In genomic region chr19:40605201-40605971, GRCh38 we compare ENCODE assay signal across 8 cellular contexts. TPM values are rescaled to one million over a fixed set of nuclear protein-coding genes. Genes with fewer than 3 reads are reported as not detected.
DNase-seq lines count a peak whose midpoint lies in the region; ATAC-seq and TF ChIP-seq lines count a peak whose summit lies in the region.

No MANE protein-coding gene starts in this region.

- H3K27me3 ChIP-seq in BLaER1 treated with 17β-estradiol and CSF1 and Interleukin-3, amounts not matched to agents 10 nM and 100 nM: peaks cover 0 to 6% (median 0%) of the 10 kb centered on the region in 11 experiments; a peak in 6 of 22 replicates
- H3K27me3 ChIP-seq in colonic mucosa (peaks cover 5% of the 10 kb centered on the region), liver (ENCODE audit: control insufficient read depth in 4 of 4, insufficient read depth in 4 of 4, low read length in 3 of 4) (peaks cover 0 to 3% (median 2%) of the 10 kb centered on the region in 4 donors)

- ATAC-seq in GM21723 (IDR thresholded peaks at IDR 0.05; ENCODE audit: unreplicated experiment) (peak; percentile 27), HG03565 (IDR thresholded peaks at IDR 0.05; ENCODE audit: unreplicated experiment) (no peak)

- peaks cover 51 to 83% (median 75%) of the 10 kb centered on the region in 10 experiments for H3K4me1 ChIP-seq in BLaER1 treated with 17β-estradiol and CSF1 and Interleukin-3, amounts not matched to agents 10 nM and 100 nM
- H3K4me1 ChIP-seq in colonic mucosa (peaks cover 49% of the 10 kb centered on the region), liver (ENCODE audit: control insufficient read depth in 4 of 4, insufficient read depth in 4 of 4, low read length in 3 of 4) (peaks cover 20 to 61% (median 32%) of the 10 kb centered on the region in 4 donors)

- no peak for TF ChIP-seq RAD21 in liver (IDR thresholded peaks at IDR 0.05)

- 3% methylated on average over 73 of the region's 73 CpGs for WGBS in liver

- intact Hi-C loops in colonic mucosa (cut with DNase I): no loop called here

- no peaks in the 10 kb centered on the region for H3K36me3 ChIP-seq in BLaER1 treated with 17β-estradiol and CSF1 and Interleukin-3, amounts not matched to agents 10 nM and 100 nM
- H3K36me3 ChIP-seq in colonic mucosa (no peaks in the 10 kb centered on the region), liver (ENCODE audit: control insufficient read depth in 4 of 4, insufficient read depth in 3 of 4, low read depth in 1 of 4, low read length in 3 of 4) (no peaks in the 10 kb centered on the region)

- peak overlapping the region; percentile 1 to 78 (median 71); a peak in 21 of 22 replicates for H3K27ac ChIP-seq in BLaER1 treated with 17β-estradiol and CSF1 and Interleukin-3, amounts not matched to agents 10 nM and 100 nM
- H3K27ac ChIP-seq in colonic mucosa (peak overlapping the region; percentile 99), liver (ENCODE audit: low read depth in 1 of 2, low read length in 2 of 2) (peak overlapping the region; percentile 10 to 47)

- TF ChIP-seq CTCF in colonic mucosa (IDR thresholded peaks at IDR 0.05) (no peak), liver (IDR thresholded peaks at IDR 0.05; ENCODE audit: low read depth, low read length, missing input control) (no peak)

- peaks cover 0 to 18% (median 0%) of the 10 kb centered on the region in 11 experiments; a peak in 6 of 22 replicates for H4K20me1 ChIP-seq in BLaER1 treated with 17β-estradiol and CSF1 and Interleukin-3, amounts not matched to agents 10 nM and 100 nM

- peak overlapping the region; percentile 56 to 75 (median 63) for H3K4me3 ChIP-seq in BLaER1 treated with 17β-estradiol and CSF1 and Interleukin-3, amounts not matched to agents 10 nM and 100 nM
- H3K4me3 ChIP-seq in colonic mucosa: peak overlapping the region; percentile 45
- H3K4me3 ChIP-seq in liver (ENCODE audit: low read depth in 1 of 3, low read length in 3 of 3): peak overlapping the region in 2 of 3 donors; percentile 37

- peak overlapping the region; percentile 93 to 100 (median 100) for H3K4me2 ChIP-seq in BLaER1 treated with 17β-estradiol and CSF1 and Interleukin-3, amounts not matched to agents 10 nM and 100 nM

- H3K9ac ChIP-seq in BLaER1 treated with 17β-estradiol and CSF1 and Interleukin-3, amounts not matched to agents 10 nM and 100 nM: peak overlapping the region; percentile 49 to 79 (median 70); a peak in 21 of 22 replicates
- H3K9ac ChIP-seq in colonic mucosa (ENCODE audit: low read depth in 2 of 2, low read length in 2 of 2): peak overlapping the region; percentile 57 to 83
- H3K9ac ChIP-seq in liver (ENCODE audit: low read depth in 1 of 2, low read length in 2 of 2): no peak overlapping the region

- no peaks in the 10 kb centered on the region for H3K9me3 ChIP-seq in BLaER1 treated with 17β-estradiol and CSF1 and Interleukin-3, amounts not matched to agents 10 nM and 100 nM (replicated peaks in 1 of 11)
- H3K9me3 ChIP-seq in colonic mucosa: no peaks in the 10 kb centered on the region
- H3K9me3 ChIP-seq in liver (ENCODE audit: control insufficient read depth in 4 of 4, low read length in 3 of 4): no peaks in the 10 kb centered on the region

- peak; percentile 96 for DNase-seq in NCI-H2227 (lab: John Stamatoyannopoulos, UW; ENCODE audit: unreplicated experiment)
- peak; percentile 65 for DNase-seq in activated CD4-positive, alpha-beta T cell treated with anti-CD3 and anti-CD28 coated beads for 1 hour
- DNase-seq in colonic mucosa: peak; percentile 95
- peak in 2 of 3 donors; percentile 50 to 65 for DNase-seq in stimulated activated CD4-positive, alpha-beta T cell treated with anti-CD3 and anti-CD28 coated beads, TNF-alpha, amount 100 ng/mL, for 48 hours (ENCODE audit: low read depth in 3 of 3)

TF ChIP-seq in liver, 16 proteins besides CTCF, POLR2A, EP300 and RAD21:
- TF ChIP-seq RXRA (IDR thresholded peaks at IDR 0.05) (no peak), HNF4G (IDR thresholded peaks at IDR 0.05) (no peak), YY1 (IDR thresholded peaks at IDR 0.05) (no peak), GABPA (IDR thresholded peaks at IDR 0.05 in 1 of 2, conservative IDR thresholded peaks at IDR 0.05 in 1 of 2) (no peak), ZBTB33 (IDR thresholded peaks at IDR 0.05) (no peak), FOXA1 (IDR thresholded peaks at IDR 0.05) (no peak), MAX (IDR thresholded peaks at IDR 0.05) (no peak), JUND (IDR thresholded peaks at IDR 0.05) (no peak), REST (IDR thresholded peaks at IDR 0.05) (no peak), EGR1 (IDR thresholded peaks at IDR 0.05; ENCODE audit: low read depth in 2 of 2) (no peak), SP1 (IDR thresholded peaks at IDR 0.05) (no peak), FOXA2 (IDR thresholded peaks at IDR 0.05) (no peak), HNF4A (conservative IDR thresholded peaks at IDR 0.05) (no peak)
- TF ChIP-seq, protein P1, sequence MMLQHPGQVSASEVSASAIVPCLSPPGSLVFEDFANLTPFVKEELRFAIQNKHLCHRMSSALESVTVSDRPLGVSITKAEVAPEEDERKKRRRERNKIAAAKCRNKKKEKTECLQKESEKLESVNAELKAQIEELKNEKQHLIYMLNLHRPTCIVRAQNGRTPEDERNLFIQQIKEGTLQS (IDR thresholded peaks at IDR 0.05): no peak

RNA-seq across cellular contexts. Expression of gene LTBP4, which starts 4.2 kb away (rescaled TPM):
- total RNA-seq in colonic mucosa (100 to 1,000 TPM; 143 to 231 TPM), liver (10 to 100 TPM; 14.0 to 21.6 TPM)
- polyA plus RNA-seq in liver: 10 to 100 TPM in 1 of 2 donors, 1 to 10 TPM in 1; 9.6 to 28.7 TPM

RNA-seq across cellular contexts. Expression of gene SHKBP1, which starts 28.7 kb away (rescaled TPM):
- 10 to 100 TPM; 53.6 to 87.8 TPM for total RNA-seq in colonic mucosa
- 10 to 100 TPM; 10.1 to 11.0 TPM for total RNA-seq in liver
- polyA plus RNA-seq in liver: 10 to 100 TPM; 19.8 to 22.9 TPM

Comparison
In these comparisons a context has a peak if more than half of its experiments do, and no peak if none do; other contexts are left out.
1. H3K27ac ChIP-seq: peak in every context shown above with its lines; median percentile 99 in colonic mucosa; 71 in BLaER1 treated with 17β-estradiol and CSF1 and Interleukin-3, amounts not matched to agents 10 nM and 100 nM; 28 in liver.
2. H3K9ac ChIP-seq: peak in BLaER1 treated with 17β-estradiol and CSF1 and Interleukin-3, amounts not matched to agents 10 nM and 100 nM (11 of 11) and colonic mucosa (2 of 2); none in liver (0 of 2).
3. RNA of gene LTBP4, which starts 4.2 kb away (total RNA-seq): 143 to 231 TPM in colonic mucosa; 14.0 to 21.6 TPM in liver; every median in the first group is over 4 times any median in the second.
4. RNA of gene SHKBP1, which starts 28.7 kb away (total RNA-seq): 53.6 to 87.8 TPM in colonic mucosa; 10.1 to 11.0 TPM in liver; every median in the first group is over 4 times any median in the second.
5. Peak in every context shown above with its lines, with median percentiles within 50 percentile points of each other: H3K4me3 ChIP-seq and DNase-seq.